9 cellular contexts compared by ENCODE assay signal in the genomic region with DNA sequence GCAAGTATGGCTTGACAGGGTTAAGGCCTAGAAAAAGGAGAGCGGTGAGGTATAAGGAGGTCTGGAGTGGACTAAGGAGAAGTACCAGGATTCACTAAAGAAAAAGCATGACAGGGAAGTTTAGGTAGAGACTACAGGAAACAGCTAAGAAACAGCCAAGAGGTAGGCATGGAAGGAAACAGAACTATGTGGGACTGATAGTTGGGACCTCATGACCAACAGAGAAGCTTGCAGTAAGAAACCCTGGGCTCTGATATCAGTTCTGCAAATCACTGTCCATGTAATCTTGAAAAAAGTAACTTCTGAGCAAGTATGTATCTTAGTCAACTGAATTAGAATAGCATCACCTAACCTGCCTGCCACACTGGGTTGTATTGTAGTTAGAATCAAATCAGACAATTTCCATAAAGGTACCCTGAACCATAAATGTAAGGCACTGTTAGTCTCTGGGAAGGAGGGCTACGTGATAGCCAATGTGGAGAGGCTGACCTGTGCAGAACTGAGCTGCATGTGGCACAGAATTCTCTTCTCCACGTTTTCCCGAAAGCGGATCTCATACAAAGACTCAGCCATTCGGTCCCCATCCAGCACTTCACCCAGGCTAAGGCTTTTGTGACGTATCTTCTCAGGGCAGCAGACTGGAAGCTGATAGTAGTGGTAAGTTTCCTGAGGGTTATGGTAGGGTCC. TPM values are rescaled to one million over a fixed set of nuclear protein-coding genes. Genes with fewer than 3 reads are reported as not detected.
A peak's percentile ranks its signal among the peaks of the same experiment; 100 is the strongest.
DNase-seq lines count a peak whose midpoint lies in the region; ATAC-seq and TF ChIP-seq lines count a peak whose summit lies in the region.
"Had no signal": no experiment of that assay in that cellular context is flagged by ENCODE, and none has a peak within 500 bp of the region (broad histone marks: within the 10 kb centered on the region; RNA-seq: fewer than 3 reads in every experiment).

No MANE protein-coding gene starts in this region.

- DNase-seq in MM.1S (no peak), neural progenitor cell (ENCODE audit: low spot score) (no peak), amygdala (lab: John Stamatoyannopoulos, UW) (no peak)
- DNase-seq: NCI-H510A treated with DMSO at 0.1 percent for 48 hours had no signal

- H3F3A ChIP-seq in MM.1S (ENCODE audit: insufficient read depth, low read length) = peaks cover 9% of the 10 kb centered on the region
- peaks cover 31% of the 10 kb centered on the region for H3F3A ChIP-seq in neural progenitor cell (ENCODE audit: low read depth)

- H3K27me3 ChIP-seq in BLaER1 (no peaks in the 10 kb centered on the region), MM.1S (replicated peaks; ENCODE audit: insufficient read depth, low read length) (no peaks in the 10 kb centered on the region), neural progenitor cell (no peaks in the 10 kb centered on the region)

- peaks cover 76% of the 10 kb centered on the region for H3K36me3 Mint-ChIP-seq in dendritic cell treated with granulocyte-macrophage colony-stimulating factor and Interleukin-4, amounts not matched to agents 40 ng/mL and 50 ng/mL, for 4 days (ENCODE audit: low read depth)
- H3K36me3 Mint-ChIP-seq in neural progenitor cell = peaks cover 24% of the 10 kb centered on the region

- H3K27ac ChIP-seq in BLaER1 (no peak overlapping the region), MM.1S (ENCODE audit: low read length) (no peak overlapping the region), neural progenitor cell (no peak overlapping the region)

- H3K4me3 ChIP-seq in BLaER1 = peak overlapping the region; percentile 72
- peak overlapping the region; percentile 80 for H3K4me3 ChIP-seq in MM.1S (ENCODE audit: low read length)
- H3K4me3 ChIP-seq in neural progenitor cell = peak overlapping the region; percentile 81

- peak overlapping the region; percentile 94 for H3K27ac Mint-ChIP-seq in dendritic cell treated with granulocyte-macrophage colony-stimulating factor and Interleukin-4, amounts not matched to agents 40 ng/mL and 50 ng/mL, for 4 days
- no peak overlapping the region for H3K27ac Mint-ChIP-seq in neural progenitor cell

- 0 out of 2 replicates have a peak overlapping the region, but pooled peaks have one; percentile 70 for H2AFZ ChIP-seq in MM.1S (ENCODE audit: low read length)
- H2AFZ ChIP-seq in neural progenitor cell (replicated peaks) = no peak overlapping the region

- H3K4me1 ChIP-seq in BLaER1 (peaks cover 62% of the 10 kb centered on the region), MM.1S (ENCODE audit: low read length) (peaks cover 5% of the 10 kb centered on the region; the same call in 1 of the 2 replicates), neural progenitor cell (peaks cover 6% of the 10 kb centered on the region)

- H3K9me2 ChIP-seq in MM.1S (replicated peaks; ENCODE audit: insufficient read depth, low read length) = no peaks in the 10 kb centered on the region

- H3K4me1 Mint-ChIP-seq in dendritic cell treated with granulocyte-macrophage colony-stimulating factor and Interleukin-4, amounts not matched to agents 40 ng/mL and 50 ng/mL, for 4 days (ENCODE audit: low read depth) = peaks cover 66% of the 10 kb centered on the region
- peaks cover 26% of the 10 kb centered on the region for H3K4me1 Mint-ChIP-seq in neural progenitor cell

- H3K9ac ChIP-seq in BLaER1 (peak overlapping the region; percentile 98), MM.1S (ENCODE audit: low read length) (peak overlapping the region; percentile 99; the same call in 1 of the 2 replicates), neural progenitor cell (no peak overlapping the region)

- peak overlapping the region; percentile 94 for H3K4me3 Mint-ChIP-seq in dendritic cell treated with granulocyte-macrophage colony-stimulating factor and Interleukin-4, amounts not matched to agents 40 ng/mL and 50 ng/mL, for 4 days
- H3K4me3 Mint-ChIP-seq in neural progenitor cell = peak overlapping the region; percentile 98

- TF ChIP-seq CTCF in MM.1S (IDR thresholded peaks at IDR 0.05; ENCODE audit: low read length) = no peak
- TF ChIP-seq CTCF in neural progenitor cell (IDR thresholded peaks at IDR 0.05) = no peak

- H3K79me2 ChIP-seq in MM.1S (ENCODE audit: low read length) (peaks cover 23% of the 10 kb centered on the region), neural progenitor cell (ENCODE audit: low read depth) (peaks cover 14% of the 10 kb centered on the region)

- H3K27me3 Mint-ChIP-seq in dendritic cell treated with granulocyte-macrophage colony-stimulating factor and Interleukin-4, amounts not matched to agents 40 ng/mL and 50 ng/mL, for 4 days = no peaks in the 10 kb centered on the region
- peaks cover 8% of the 10 kb centered on the region for H3K27me3 Mint-ChIP-seq in neural progenitor cell (ENCODE audit: insufficient read depth, low read depth)

- H3K9me3 Mint-ChIP-seq in dendritic cell treated with granulocyte-macrophage colony-stimulating factor and Interleukin-4, amounts not matched to agents 40 ng/mL and 50 ng/mL, for 4 days = peaks cover 5% of the 10 kb centered on the region
- no peaks in the 10 kb centered on the region for H3K9me3 Mint-ChIP-seq in neural progenitor cell

- ATAC-seq in esophagus mucosa (no peak), GM19397 (IDR thresholded peaks at IDR 0.05; ENCODE audit: unreplicated experiment) (no peak), GM21528 (IDR thresholded peaks at IDR 0.05; ENCODE audit: low FRiP score, unreplicated experiment) (no peak)

- H3K9me3 ChIP-seq in BLaER1 = no peaks in the 10 kb centered on the region
- H3K9me3 ChIP-seq in MM.1S (replicated peaks; ENCODE audit: insufficient read depth, low read length) = no peaks in the 10 kb centered on the region
- H3K9me3 ChIP-seq in neural progenitor cell (ENCODE audit: low read depth) = no peaks in the 10 kb centered on the region

- intact Hi-C loops in dendritic cell treated with granulocyte-macrophage colony-stimulating factor and Interleukin-4, amounts not matched to agents 40 ng/mL and 50 ng/mL, for 4 days (cut with micrococcal nuclease) = no loop called here

- H3K4me2 ChIP-seq in BLaER1 (peak overlapping the region; percentile 84), MM.1S (ENCODE audit: low read depth, low read length) (peak overlapping the region; percentile 71; the same call in 1 of the 2 replicates), neural progenitor cell (peak overlapping the region; percentile 92)

- peaks cover 40% of the 10 kb centered on the region for H3K36me3 ChIP-seq in BLaER1
- no peaks in the 10 kb centered on the region for H3K36me3 ChIP-seq in MM.1S (replicated peaks; ENCODE audit: insufficient read depth, low read length)
- H3K36me3 ChIP-seq in neural progenitor cell = no peaks in the 10 kb centered on the region

- H4K20me1 ChIP-seq in BLaER1 = no peaks in the 10 kb centered on the region
- H4K20me1 ChIP-seq in MM.1S (ENCODE audit: insufficient read depth, low read length) = no peaks in the 10 kb centered on the region
- H4K20me1 ChIP-seq in neural progenitor cell (ENCODE audit: low read depth) = no peaks in the 10 kb centered on the region

RNA-seq across cellular contexts. Expression of a gene that starts 0.9 kb away (rescaled TPM):
- total RNA-seq in neural progenitor cell (ENCODE audit: low replicate concordance) (30.5 and 37.6 TPM in 2 replicates), esophagus mucosa (30.3 TPM)

RNA-seq across cellular contexts. Expression of a gene that starts 5.7 kb away (rescaled TPM):
- total RNA-seq in neural progenitor cell (ENCODE audit: low replicate concordance) (15.9 and 35.5 TPM in 2 replicates), esophagus mucosa (44.6 TPM)

RNA-seq across cellular contexts. Expression of a gene that starts 11.2 kb away (rescaled TPM):
- total RNA-seq in neural progenitor cell (ENCODE audit: low replicate concordance) = not detected in 2 replicates
- total RNA-seq in esophagus mucosa = not detected

RNA-seq across cellular contexts. Expression of a gene that starts 19.0 kb away (rescaled TPM):
- total RNA-seq in neural progenitor cell (ENCODE audit: low replicate concordance) = 35.3 and 37.1 TPM in 2 replicates
- 49.0 TPM for total RNA-seq in esophagus mucosa

RNA-seq across cellular contexts. Expression of a gene that starts 21.5 kb away (rescaled TPM):
- total RNA-seq in neural progenitor cell (ENCODE audit: low replicate concordance) (18.3 and 20.1 TPM in 2 replicates), esophagus mucosa (9.5 TPM)
